13 cellular contexts compared by ENCODE assay signal in the genomic region with DNA sequence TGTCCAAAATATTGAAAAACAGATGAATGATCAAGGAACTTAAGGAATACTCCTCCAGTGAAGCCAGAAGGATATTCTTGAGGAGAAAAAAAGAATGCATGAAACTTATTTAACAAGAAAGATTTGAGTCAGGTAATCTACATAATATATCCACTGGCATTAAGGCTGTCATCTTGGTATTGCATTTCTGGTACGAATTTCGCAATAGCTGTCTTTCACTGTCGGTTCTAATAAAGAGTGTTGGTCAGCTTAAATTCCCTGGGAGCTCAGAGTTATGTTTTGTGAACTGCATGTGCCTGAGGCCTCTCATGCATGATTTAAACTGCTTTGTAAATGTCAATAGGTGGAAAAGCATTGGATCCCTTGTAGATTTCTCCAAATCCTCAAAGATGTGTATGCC.
"Had no signal": no experiment of that assay in that cellular context is flagged by ENCODE, and none has a peak within 500 bp of the region (broad histone marks: within the 10 kb centered on the region; RNA-seq: fewer than 3 reads in every experiment).

No MANE protein-coding gene starts in this region.

- ATAC-seq: activated CD4-positive, CD25-positive, alpha-beta regulatory T cell treated with anti-CD3 and anti-CD28 coated beads, Interleukin-2, amount 50 U/mL, for 24 hours; activated naive CD4-positive, alpha-beta T cell treated with anti-CD3 and anti-CD28 coated beads, Interleukin-2, amount 50 U/mL, for 72 hours; gastrocnemius medialis; heart right ventricle; lower lobe of right lung; naive thymus-derived CD4-positive, alpha-beta T cell; stimulated activated memory B cell treated with anti-CD40 and anti-IgM and Interleukin-4, amounts not matched to agents 10 μg/mL and 1 μg/mL and 100 μg/mL, for 72 hours had no signal

- FAIRE-seq: endothelial cell of umbilical vein had no signal

- H3K9me3 ChIP-seq: gastrocnemius medialis, heart right ventricle, lower lobe of right lung, right atrium auricular region had no signal

- H3K27me3 ChIP-seq: gastrocnemius medialis, heart right ventricle, right atrium auricular region had no signal

- H3K36me3 ChIP-seq: gastrocnemius medialis, heart right ventricle, lower lobe of right lung, right atrium auricular region had no signal

- H3K27ac ChIP-seq: gastrocnemius medialis, heart right ventricle, lower lobe of right lung, right atrium auricular region had no signal

- H3K4me3 ChIP-seq: gastrocnemius medialis, heart right ventricle, lower lobe of right lung, right atrium auricular region had no signal

- H3K4me1 ChIP-seq: lower lobe of right lung, right atrium auricular region had no signal

- DNase-seq: activated CD4-positive, alpha-beta T cell treated with anti-CD3 and anti-CD28 coated beads, Interleukin-2, amount 50 U/mL, for 4 hours; activated effector memory CD4-positive, alpha-beta T cell treated with Interleukin-2 at 50 U/mL for 16 hours; activated T-cell treated with anti-CD3 and anti-CD28 coated beads, Interleukin-2, amount 50 U/mL, for 1 hour; gastrocnemius medialis; heart right ventricle; lower lobe of right lung; naive thymus-derived CD4-positive, alpha-beta T cell; stimulated activated CD4-positive, alpha-beta T cell treated with anti-CD3 and anti-CD28 coated beads, Interleukin-1b, Interleukin-23, amount 100 ng/mL, for 48 hours had no signal
